ENCODE assay signal across 1 cellular context in the genomic region with DNA sequence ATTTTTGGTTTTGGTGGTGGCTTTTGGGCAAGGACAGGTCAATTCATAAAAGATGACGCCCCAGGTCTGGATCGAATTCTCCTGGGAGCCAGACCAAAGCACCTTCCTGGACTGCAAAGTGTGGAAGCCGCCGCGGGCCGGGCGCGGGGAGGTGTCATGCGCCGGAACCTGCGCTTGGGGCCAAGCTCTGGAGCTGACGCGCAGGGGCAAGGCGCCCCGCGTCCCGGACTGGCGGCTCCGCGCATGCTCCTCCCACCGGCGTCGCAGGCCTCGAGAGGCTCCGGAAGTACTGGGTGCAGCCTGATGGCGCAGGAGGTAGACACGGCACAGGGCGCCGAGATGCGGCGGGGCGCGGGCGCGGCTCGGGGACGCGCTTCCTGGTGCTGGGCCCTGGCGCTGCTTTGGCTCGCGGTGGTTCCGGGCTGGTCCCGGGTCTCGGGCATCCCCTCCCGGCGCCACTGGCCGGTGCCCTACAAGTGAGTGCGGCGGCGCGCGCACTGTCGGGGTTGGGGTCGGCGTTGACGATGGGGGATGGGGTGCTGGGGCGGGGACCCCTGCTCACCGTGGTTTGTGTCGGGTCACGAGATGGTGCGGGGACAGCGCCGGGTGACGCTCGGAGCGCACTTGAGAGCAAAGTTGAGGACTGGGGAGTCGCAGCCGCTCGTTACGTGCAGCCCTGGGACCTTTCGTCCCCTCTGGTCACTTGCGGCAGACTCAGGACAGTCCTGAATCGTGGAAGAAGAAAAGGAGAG.
TF ChIP-seq lines count a peak whose summit lies in the region.

A gene (plus strand): TSS at position 286 of the 752 bp plus-strand sequence. CDS start 18 bp downstream, at position 304.

TF ChIP-seq in HEK293, 187 proteins besides CTCF, POLR2A, EP300 and RAD21 (continued from another document and continues in another):
- TF ChIP-seq, protein P1, sequence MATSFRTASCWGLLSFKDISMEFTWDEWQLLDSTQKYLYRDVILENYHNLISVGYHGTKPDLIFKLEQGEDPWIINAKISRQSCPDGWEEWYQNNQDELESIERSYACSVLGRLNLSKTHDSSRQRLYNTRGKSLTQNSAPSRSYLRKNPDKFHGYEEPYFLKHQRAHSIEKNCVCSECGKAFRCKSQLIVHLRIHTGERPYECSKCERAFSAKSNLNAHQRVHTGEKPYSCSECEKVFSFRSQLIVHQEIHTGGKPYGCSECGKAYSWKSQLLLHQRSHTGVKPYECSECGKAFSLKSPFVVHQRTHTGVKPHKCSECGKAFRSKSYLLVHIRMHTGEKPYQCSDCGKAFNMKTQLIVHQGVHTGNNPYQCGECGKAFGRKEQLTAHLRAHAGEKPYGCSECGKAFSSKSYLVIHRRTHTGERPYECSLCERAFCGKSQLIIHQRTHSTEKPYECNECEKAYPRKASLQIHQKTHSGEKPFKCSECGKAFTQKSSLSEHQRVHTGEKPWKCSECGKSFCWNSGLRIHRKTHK (tag by site-specific recombination; IDR thresholded peaks at IDR 0.05), result no peak
- TF ChIP-seq GLIS1 (tag by site-specific recombination; IDR thresholded peaks at IDR 0.05) (peak; percentile 25; the same call in 1 of the 2 replicates), ZNF19 (tag by site-specific recombination; IDR thresholded peaks at IDR 0.05; ENCODE audit: low read depth) (no peak), ZNF121 (tag by site-specific recombination; IDR thresholded peaks at IDR 0.05) (no peak), ZBTB1 (tag by site-specific recombination; IDR thresholded peaks at IDR 0.05) (no peak), SCRT2 (tag by site-specific recombination; IDR thresholded peaks at IDR 0.05) (peak; percentile 44), ZNF341 (tag by site-specific recombination; IDR thresholded peaks at IDR 0.05; ENCODE audit: low read depth) (peak; percentile 72), SP7 (tag by site-specific recombination; IDR thresholded peaks at IDR 0.05) (no peak; the same call in 1 of the 2 replicates), ZNF791 (tag by site-specific recombination; IDR thresholded peaks at IDR 0.05) (no peak), MYNN (tag by site-specific recombination; IDR thresholded peaks at IDR 0.05; ENCODE audit: borderline replicate concordance) (no peak), GLI4 (tag by site-specific recombination; IDR thresholded peaks at IDR 0.05) (no peak; the same call in 1 of the 2 replicates), ZNF571 (tag by site-specific recombination; IDR thresholded peaks at IDR 0.05) (no peak), KLF16 (tag by site-specific recombination; IDR thresholded peaks at IDR 0.05) (no peak), BCL11B (tag by site-specific recombination; IDR thresholded peaks at IDR 0.05; ENCODE audit: low read depth) (peak; percentile 32; the same call in 1 of the 2 replicates), SP2 (tag by site-specific recombination; IDR thresholded peaks at IDR 0.05) (peak; percentile 70), ZNF501 (tag by site-specific recombination; IDR thresholded peaks at IDR 0.05) (peak; percentile 29; the same call in 1 of the 2 replicates), ZNF76 (tag by site-specific recombination; IDR thresholded peaks at IDR 0.05; ENCODE audit: borderline replicate concordance, low read depth) (no peak), ZNF621 (tag by site-specific recombination; IDR thresholded peaks at IDR 0.05) (no peak), ZNF157 (tag by site-specific recombination; IDR thresholded peaks at IDR 0.05) (no peak), ZBTB20 (tag by site-specific recombination; IDR thresholded peaks at IDR 0.05) (peak; percentile 78; the same call in 1 of the 2 replicates), FEZF1 (tag by site-specific recombination; IDR thresholded peaks at IDR 0.05) (no peak), SP3 (tag by site-specific recombination; IDR thresholded peaks at IDR 0.05) (peak; percentile 16; the same call in 1 of the 2 replicates), KLF1 (tag by site-specific recombination; IDR thresholded peaks at IDR 0.05) (peak; percentile 26; the same call in 1 of the 2 replicates), ZNF211 (tag by site-specific recombination; IDR thresholded peaks at IDR 0.05; ENCODE audit: low read depth) (no peak), KLF10 (tag by site-specific recombination; IDR thresholded peaks at IDR 0.05) (0 out of 2 replicates have a peak, but pooled peaks have one; percentile 10), ZNF155 (tag by site-specific recombination; IDR thresholded peaks at IDR 0.05) (no peak), ZFP37 (tag by site-specific recombination; IDR thresholded peaks at IDR 0.05) (peak; percentile 67; the same call in 1 of the 2 replicates), KLF9 (tag by site-specific recombination; IDR thresholded peaks at IDR 0.05; ENCODE audit: low read depth) (0 out of 2 replicates have a peak, but pooled peaks have one; percentile 16), ZNF394 (tag by site-specific recombination; IDR thresholded peaks at IDR 0.05; ENCODE audit: borderline replicate concordance) (no peak; the same call in 1 of the 2 replicates), SCRT1 (tag by site-specific recombination; IDR thresholded peaks at IDR 0.05; ENCODE audit: borderline replicate concordance) (no peak), ZNF670 (tag by site-specific recombination; IDR thresholded peaks at IDR 0.05; ENCODE audit: low read depth) (no peak), MEIS1 (CRISPR knock-in tag; IDR thresholded peaks at IDR 0.05; ENCODE audit: borderline replicate concordance) (no peak), ZSCAN16 (tag by site-specific recombination; IDR thresholded peaks at IDR 0.05) (no peak), ZNF274 (IDR thresholded peaks at IDR 0.05; ENCODE audit: low read length) (no peak), ZNF274 (tag by site-specific recombination; IDR thresholded peaks at IDR 0.05; ENCODE audit: borderline replicate concordance) (no peak), ZNF792 (tag by site-specific recombination; IDR thresholded peaks at IDR 0.05) (no peak), ZNF366 (tag by site-specific recombination; conservative IDR thresholded peaks at IDR 0.05) (no peak), ZNF707 (tag by site-specific recombination; IDR thresholded peaks at IDR 0.05) (no peak)
- TF ChIP-seq, protein P2, sequence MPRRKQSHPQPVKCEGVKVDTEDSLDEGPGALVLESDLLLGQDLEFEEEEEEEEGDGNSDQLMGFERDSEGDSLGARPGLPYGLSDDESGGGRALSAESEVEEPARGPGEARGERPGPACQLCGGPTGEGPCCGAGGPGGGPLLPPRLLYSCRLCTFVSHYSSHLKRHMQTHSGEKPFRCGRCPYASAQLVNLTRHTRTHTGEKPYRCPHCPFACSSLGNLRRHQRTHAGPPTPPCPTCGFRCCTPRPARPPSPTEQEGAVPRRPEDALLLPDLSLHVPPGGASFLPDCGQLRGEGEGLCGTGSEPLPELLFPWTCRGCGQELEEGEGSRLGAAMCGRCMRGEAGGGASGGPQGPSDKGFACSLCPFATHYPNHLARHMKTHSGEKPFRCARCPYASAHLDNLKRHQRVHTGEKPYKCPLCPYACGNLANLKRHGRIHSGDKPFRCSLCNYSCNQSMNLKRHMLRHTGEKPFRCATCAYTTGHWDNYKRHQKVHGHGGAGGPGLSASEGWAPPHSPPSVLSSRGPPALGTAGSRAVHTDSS (tag by site-specific recombination; IDR thresholded peaks at IDR 0.05), result no peak
- TF ChIP-seq, protein P3, sequence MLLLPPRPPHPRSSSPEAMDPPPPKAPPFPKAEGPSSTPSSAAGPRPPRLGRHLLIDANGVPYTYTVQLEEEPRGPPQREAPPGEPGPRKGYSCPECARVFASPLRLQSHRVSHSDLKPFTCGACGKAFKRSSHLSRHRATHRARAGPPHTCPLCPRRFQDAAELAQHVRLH (tag by site-specific recombination; IDR thresholded peaks at IDR 0.05), result no peak
- TF ChIP-seq, protein P4, sequence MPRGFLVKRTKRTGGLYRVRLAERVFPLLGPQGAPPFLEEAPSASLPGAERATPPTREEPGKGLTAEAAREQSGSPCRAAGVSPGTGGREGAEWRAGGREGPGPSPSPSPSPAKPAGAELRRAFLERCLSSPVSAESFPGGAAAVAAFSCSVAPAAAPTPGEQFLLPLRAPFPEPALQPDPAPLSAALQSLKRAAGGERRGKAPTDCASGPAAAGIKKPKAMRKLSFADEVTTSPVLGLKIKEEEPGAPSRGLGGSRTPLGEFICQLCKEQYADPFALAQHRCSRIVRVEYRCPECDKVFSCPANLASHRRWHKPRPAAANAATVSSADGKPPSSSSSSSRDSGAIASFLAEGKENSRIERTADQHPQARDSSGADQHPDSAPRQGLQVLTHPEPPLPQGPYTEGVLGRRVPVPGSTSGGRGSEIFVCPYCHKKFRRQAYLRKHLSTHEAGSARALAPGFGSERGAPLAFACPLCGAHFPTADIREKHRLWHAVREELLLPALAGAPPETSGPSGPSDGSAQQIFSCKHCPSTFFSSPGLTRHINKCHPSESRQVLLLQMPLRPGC (tag by site-specific recombination; IDR thresholded peaks at IDR 0.05), result no peak
- TF ChIP-seq, protein P5, sequence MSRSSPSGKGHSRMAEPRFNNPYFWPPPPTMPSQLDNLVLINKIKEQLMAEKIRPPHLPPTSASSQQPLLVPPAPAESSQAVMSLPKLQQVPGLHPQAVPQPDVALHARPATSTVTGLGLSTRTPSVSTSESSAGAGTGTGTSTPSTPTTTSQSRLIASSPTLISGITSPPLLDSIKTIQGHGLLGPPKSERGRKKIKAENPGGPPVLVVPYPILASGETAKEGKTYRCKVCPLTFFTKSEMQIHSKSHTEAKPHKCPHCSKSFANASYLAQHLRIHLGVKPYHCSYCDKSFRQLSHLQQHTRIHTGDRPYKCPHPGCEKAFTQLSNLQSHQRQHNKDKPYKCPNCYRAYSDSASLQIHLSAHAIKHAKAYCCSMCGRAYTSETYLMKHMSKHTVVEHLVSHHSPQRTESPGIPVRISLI (tag by site-specific recombination; IDR thresholded peaks at IDR 0.05), result no peak
- TF ChIP-seq, protein P6, sequence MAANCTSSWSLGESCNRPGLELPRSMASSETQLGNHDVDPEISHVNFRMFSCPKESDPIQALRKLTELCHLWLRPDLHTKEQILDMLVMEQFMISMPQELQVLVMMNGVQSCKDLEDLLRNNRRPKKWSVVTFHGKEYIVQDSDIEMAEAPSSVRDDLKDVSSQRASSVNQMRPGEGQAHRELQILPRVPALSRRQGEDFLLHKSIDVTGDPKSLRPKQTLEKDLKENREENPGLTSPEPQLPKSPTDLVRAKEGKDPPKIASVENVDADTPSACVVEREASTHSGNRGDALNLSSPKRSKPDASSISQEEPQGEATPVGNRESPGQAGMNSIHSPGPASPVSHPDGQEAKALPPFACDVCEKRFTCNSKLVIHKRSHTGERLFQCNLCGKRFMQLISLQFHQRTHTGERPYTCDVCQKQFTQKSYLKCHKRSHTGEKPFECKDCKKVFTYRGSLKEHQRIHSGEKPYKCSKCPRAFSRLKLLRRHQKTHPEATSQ (tag by site-specific recombination; IDR thresholded peaks at IDR 0.05), result peak; percentile 49; the same call in 1 of the 2 replicates
- TF ChIP-seq, protein P7, sequence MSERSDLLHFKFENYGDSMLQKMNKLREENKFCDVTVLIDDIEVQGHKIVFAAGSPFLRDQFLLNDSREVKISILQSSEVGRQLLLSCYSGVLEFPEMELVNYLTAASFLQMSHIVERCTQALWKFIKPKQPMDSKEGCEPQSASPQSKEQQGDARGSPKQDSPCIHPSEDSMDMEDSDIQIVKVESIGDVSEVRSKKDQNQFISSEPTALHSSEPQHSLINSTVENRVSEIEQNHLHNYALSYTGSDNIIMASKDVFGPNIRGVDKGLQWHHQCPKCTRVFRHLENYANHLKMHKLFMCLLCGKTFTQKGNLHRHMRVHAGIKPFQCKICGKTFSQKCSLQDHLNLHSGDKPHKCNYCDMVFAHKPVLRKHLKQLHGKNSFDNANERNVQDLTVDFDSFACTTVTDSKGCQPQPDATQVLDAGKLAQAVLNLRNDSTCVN (tag by site-specific recombination; optimal IDR thresholded peaks at IDR 0.05), result peak; percentile 98
- TF ChIP-seq, protein P8, sequence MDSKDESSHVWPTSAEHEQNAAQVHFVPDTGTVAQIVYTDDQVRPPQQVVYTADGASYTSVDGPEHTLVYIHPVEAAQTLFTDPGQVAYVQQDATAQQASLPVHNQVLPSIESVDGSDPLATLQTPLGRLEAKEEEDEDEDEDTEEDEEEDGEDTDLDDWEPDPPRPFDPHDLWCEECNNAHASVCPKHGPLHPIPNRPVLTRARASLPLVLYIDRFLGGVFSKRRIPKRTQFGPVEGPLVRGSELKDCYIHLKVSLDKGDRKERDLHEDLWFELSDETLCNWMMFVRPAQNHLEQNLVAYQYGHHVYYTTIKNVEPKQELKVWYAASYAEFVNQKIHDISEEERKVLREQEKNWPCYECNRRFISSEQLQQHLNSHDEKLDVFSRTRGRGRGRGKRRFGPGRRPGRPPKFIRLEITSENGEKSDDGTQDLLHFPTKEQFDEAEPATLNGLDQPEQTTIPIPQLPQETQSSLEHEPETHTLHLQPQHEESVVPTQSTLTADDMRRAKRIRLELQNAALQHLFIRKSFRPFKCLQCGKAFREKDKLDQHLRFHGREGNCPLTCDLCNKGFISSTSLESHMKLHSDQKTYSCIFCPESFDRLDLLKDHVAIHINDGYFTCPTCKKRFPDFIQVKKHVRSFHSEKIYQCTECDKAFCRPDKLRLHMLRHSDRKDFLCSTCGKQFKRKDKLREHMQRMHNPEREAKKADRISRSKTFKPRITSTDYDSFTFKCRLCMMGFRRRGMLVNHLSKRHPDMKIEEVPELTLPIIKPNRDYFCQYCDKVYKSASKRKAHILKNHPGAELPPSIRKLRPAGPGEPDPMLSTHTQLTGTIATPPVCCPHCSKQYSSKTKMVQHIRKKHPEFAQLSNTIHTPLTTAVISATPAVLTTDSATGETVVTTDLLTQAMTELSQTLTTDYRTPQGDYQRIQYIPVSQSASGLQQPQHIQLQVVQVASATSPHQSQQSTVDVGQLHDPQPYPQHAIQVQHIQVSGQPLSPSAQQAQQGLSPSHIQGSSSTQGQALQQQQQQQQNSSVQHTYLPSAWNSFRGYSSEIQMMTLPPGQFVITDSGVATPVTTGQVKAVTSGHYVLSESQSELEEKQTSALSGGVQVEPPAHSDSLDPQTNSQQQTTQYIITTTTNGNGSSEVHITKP (tag by site-specific recombination; IDR thresholded peaks at IDR 0.05), result peak; percentile 20; the same call in 1 of the 2 replicates
- TF ChIP-seq, protein P9, sequence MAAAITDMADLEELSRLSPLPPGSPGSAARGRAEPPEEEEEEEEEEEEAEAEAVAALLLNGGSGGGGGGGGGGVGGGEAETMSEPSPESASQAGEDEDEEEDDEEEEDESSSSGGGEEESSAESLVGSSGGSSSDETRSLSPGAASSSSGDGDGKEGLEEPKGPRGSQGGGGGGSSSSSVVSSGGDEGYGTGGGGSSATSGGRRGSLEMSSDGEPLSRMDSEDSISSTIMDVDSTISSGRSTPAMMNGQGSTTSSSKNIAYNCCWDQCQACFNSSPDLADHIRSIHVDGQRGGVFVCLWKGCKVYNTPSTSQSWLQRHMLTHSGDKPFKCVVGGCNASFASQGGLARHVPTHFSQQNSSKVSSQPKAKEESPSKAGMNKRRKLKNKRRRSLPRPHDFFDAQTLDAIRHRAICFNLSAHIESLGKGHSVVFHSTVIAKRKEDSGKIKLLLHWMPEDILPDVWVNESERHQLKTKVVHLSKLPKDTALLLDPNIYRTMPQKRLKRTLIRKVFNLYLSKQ (tag by site-specific recombination; IDR thresholded peaks at IDR 0.05; ENCODE audit: borderline replicate concordance), result no peak
